Comparison of ENCODE assay signal across 2 cellular contexts in the genomic region with DNA sequence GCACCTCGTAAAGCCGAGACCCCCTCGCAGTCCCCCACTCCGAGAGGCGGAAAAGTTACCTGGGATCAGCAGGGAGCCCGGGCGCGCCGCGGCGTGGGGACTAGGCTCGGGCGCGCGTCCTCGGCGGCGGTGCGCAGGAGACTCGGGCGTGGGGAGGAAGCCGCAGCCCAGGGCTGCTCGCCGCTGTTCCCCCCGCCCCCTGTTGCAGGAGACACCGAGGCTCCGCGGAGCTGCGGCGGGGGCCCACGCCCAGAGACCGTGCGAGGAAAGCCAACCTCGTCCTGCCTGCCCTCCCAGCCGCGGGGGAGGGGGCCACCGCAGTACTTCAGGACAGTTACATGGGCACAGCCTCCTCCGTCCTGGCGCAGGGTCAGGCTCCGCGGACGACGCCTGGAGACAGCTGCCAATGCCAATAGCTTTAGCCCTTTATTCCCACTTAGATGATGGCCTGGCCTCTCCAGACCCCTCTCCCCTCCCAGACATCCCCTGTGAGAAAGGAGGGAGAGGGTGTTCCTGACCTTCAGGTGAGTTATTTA.
TF ChIP-seq lines count a peak whose summit lies in the region.

TSS of gene EPB41L3 (minus strand) at position 144 of the 536 bp plus-strand sequence. CDS start 54,814 bp downstream, outside the sequence.

TF ChIP-seq in HEK293, 187 proteins besides CTCF, POLR2A, EP300 and RAD21 (continued from another document and continues in another):
- TF ChIP-seq ZNF175 (tag by site-specific recombination; IDR thresholded peaks at IDR 0.05) (no peak), ZNF843 (tag by site-specific recombination; IDR thresholded peaks at IDR 0.05) (no peak), YY2 (tag by site-specific recombination; IDR thresholded peaks at IDR 0.05) (no peak), ZEB2 (tag by site-specific recombination; IDR thresholded peaks at IDR 0.05) (no peak), ZNF223 (tag by site-specific recombination; IDR thresholded peaks at IDR 0.05) (0 out of 2 replicates have a peak, but pooled peaks have one; percentile 49), ZNF670 (tag by site-specific recombination; IDR thresholded peaks at IDR 0.05; ENCODE audit: low read depth) (no peak), ZBTB44 (tag by site-specific recombination; IDR thresholded peaks at IDR 0.05) (no peak), ZNF211 (tag by site-specific recombination; IDR thresholded peaks at IDR 0.05; ENCODE audit: low read depth) (no peak), PRDM1 (tag by site-specific recombination; IDR thresholded peaks at IDR 0.05) (no peak), YY1 (tag by site-specific recombination; IDR thresholded peaks at IDR 0.05) (no peak), ZNF701 (tag by site-specific recombination; IDR thresholded peaks at IDR 0.05) (no peak), HOXA7 (CRISPR knock-in tag; IDR thresholded peaks at IDR 0.05; ENCODE audit: borderline replicate concordance) (no peak), ZNF311 (tag by site-specific recombination; IDR thresholded peaks at IDR 0.05; ENCODE audit: borderline replicate concordance) (no peak), GFI1B (tag by site-specific recombination; IDR thresholded peaks at IDR 0.05) (no peak), ZNF221 (tag by site-specific recombination; IDR thresholded peaks at IDR 0.05; ENCODE audit: borderline replicate concordance) (no peak), ZNF133 (tag by site-specific recombination; IDR thresholded peaks at IDR 0.05) (no peak), ZNF514 (tag by site-specific recombination; IDR thresholded peaks at IDR 0.05) (no peak), ZNF837 (tag by site-specific recombination; IDR thresholded peaks at IDR 0.05) (no peak), ZNF416 (tag by site-specific recombination; IDR thresholded peaks at IDR 0.05) (no peak), EGR2 (tag by site-specific recombination; IDR thresholded peaks at IDR 0.05; ENCODE audit: low read depth) (peak; percentile 67), ZNF302 (tag by site-specific recombination; IDR thresholded peaks at IDR 0.05; ENCODE audit: low read depth) (no peak), FEZF1 (tag by site-specific recombination; IDR thresholded peaks at IDR 0.05) (no peak), ZSCAN5A (tag by site-specific recombination; IDR thresholded peaks at IDR 0.05) (no peak), ZNF792 (tag by site-specific recombination; IDR thresholded peaks at IDR 0.05) (no peak), ZBTB49 (tag by site-specific recombination; IDR thresholded peaks at IDR 0.05; ENCODE audit: low read depth) (no peak)
- TF ChIP-seq, protein P1, sequence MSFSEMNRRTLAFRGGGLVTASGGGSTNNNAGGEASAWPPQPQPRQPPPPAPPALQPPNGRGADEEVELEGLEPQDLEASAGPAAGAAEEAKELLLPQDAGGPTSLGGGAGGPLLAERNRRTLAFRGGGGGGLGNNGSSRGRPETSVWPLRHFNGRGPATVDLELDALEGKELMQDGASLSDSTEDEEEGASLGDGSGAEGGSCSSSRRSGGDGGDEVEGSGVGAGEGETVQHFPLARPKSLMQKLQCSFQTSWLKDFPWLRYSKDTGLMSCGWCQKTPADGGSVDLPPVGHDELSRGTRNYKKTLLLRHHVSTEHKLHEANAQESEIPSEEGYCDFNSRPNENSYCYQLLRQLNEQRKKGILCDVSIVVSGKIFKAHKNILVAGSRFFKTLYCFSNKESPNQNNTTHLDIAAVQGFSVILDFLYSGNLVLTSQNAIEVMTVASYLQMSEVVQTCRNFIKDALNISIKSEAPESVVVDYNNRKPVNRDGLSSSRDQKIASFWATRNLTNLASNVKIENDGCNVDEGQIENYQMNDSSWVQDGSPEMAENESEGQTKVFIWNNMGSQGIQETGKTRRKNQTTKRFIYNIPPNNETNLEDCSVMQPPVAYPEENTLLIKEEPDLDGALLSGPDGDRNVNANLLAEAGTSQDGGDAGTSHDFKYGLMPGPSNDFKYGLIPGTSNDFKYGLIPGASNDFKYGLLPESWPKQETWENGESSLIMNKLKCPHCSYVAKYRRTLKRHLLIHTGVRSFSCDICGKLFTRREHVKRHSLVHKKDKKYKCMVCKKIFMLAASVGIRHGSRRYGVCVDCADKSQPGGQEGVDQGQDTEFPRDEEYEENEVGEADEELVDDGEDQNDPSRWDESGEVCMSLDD (tag by site-specific recombination; IDR thresholded peaks at IDR 0.05): no peak

TF ChIP-seq in neural cell, 6 proteins besides CTCF, POLR2A, EP300 and RAD21 (continued from another document):
- TF ChIP-seq, protein P2, sequence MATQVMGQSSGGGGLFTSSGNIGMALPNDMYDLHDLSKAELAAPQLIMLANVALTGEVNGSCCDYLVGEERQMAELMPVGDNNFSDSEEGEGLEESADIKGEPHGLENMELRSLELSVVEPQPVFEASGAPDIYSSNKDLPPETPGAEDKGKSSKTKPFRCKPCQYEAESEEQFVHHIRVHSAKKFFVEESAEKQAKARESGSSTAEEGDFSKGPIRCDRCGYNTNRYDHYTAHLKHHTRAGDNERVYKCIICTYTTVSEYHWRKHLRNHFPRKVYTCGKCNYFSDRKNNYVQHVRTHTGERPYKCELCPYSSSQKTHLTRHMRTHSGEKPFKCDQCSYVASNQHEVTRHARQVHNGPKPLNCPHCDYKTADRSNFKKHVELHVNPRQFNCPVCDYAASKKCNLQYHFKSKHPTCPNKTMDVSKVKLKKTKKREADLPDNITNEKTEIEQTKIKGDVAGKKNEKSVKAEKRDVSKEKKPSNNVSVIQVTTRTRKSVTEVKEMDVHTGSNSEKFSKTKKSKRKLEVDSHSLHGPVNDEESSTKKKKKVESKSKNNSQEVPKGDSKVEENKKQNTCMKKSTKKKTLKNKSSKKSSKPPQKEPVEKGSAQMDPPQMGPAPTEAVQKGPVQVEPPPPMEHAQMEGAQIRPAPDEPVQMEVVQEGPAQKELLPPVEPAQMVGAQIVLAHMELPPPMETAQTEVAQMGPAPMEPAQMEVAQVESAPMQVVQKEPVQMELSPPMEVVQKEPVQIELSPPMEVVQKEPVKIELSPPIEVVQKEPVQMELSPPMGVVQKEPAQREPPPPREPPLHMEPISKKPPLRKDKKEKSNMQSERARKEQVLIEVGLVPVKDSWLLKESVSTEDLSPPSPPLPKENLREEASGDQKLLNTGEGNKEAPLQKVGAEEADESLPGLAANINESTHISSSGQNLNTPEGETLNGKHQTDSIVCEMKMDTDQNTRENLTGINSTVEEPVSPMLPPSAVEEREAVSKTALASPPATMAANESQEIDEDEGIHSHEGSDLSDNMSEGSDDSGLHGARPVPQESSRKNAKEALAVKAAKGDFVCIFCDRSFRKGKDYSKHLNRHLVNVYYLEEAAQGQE (IDR thresholded peaks at IDR 0.05; ENCODE audit: borderline replicate concordance): no peak
- TF ChIP-seq SMC3 (conservative IDR thresholded peaks at IDR 0.05; ENCODE audit: poor library complexity) (peak; percentile 22), MXI1 (conservative IDR thresholded peaks at IDR 0.05; ENCODE audit: poor library complexity, severe bottlenecking) (peak; percentile 50), EZH2 (IDR thresholded peaks at IDR 0.05; ENCODE audit: borderline replicate concordance, insufficient read depth, low read length, poor library complexity, severe bottlenecking) (no peak), POLR2AphosphoS5 (IDR thresholded peaks at IDR 0.05) (no peak)
